1 cellular context compared by ENCODE assay signal in genomic region chr5:69559908-69560330, GRCh38.
TF ChIP-seq lines count a peak whose summit lies in the region.
"Not testable (repeated sequence)": the region's sequence is repeated elsewhere in the genome, so short reads cannot be mapped to it uniquely, and the experiment has no call there.

GTF2H2C (plus strand) TSS chr5:69560191; CDS start chr5:69565133, 4,942 bp downstream.

TF ChIP-seq in HepG2, 621 proteins besides CTCF, POLR2A, EP300 and RAD21 (continued from another document and continues in another):
- TF ChIP-seq RERE (CRISPR knock-in tag; IDR thresholded peaks at IDR 0.05; ENCODE audit: low read depth) (peak; percentile 30; the same call in 1 of the 2 replicates), HDAC2 (CRISPR knock-in tag; IDR thresholded peaks at IDR 0.05) (peak; percentile 47; the same call in 1 of the 2 replicates), ZNF614 (CRISPR knock-in tag; IDR thresholded peaks at IDR 0.05; ENCODE audit: borderline replicate concordance) (0 out of 2 replicates have a peak, but pooled peaks have one; percentile 59), ZKSCAN8 (CRISPR knock-in tag; IDR thresholded peaks at IDR 0.05; ENCODE audit: borderline replicate concordance) (0 out of 2 replicates have a peak, but pooled peaks have one; percentile 36), YEATS2 (CRISPR knock-in tag; IDR thresholded peaks at IDR 0.05; ENCODE audit: borderline replicate concordance) (peak; percentile 58; the same call in 1 of the 2 replicates), ZBTB7B (CRISPR knock-in tag; IDR thresholded peaks at IDR 0.05) (0 out of 2 replicates have a peak, but pooled peaks have one; percentile 37), ZHX2 (IDR thresholded peaks at IDR 0.05; ENCODE audit: low read depth) (0 out of 2 replicates have a peak, but pooled peaks have one; percentile 24), DRAP1 (CRISPR knock-in tag; IDR thresholded peaks at IDR 0.05) (peak; percentile 59), GABPA (IDR thresholded peaks at IDR 0.05; ENCODE audit: low read depth, low read length) (peak; percentile 66), GABPA (CRISPR knock-in tag; IDR thresholded peaks at IDR 0.05; ENCODE audit: low read depth) (peak; percentile 89), HOXA3 (CRISPR knock-in tag; IDR thresholded peaks at IDR 0.05) (peak; percentile 81), FOSL2 (CRISPR knock-in tag; IDR thresholded peaks at IDR 0.05) (peak; percentile 49; the same call in 1 of the 2 replicates), NCOA2 (CRISPR knock-in tag; IDR thresholded peaks at IDR 0.05) (0 out of 2 replicates have a peak, but pooled peaks have one; percentile 42), NR2F6 (CRISPR knock-in tag; IDR thresholded peaks at IDR 0.05) (peak; percentile 52; the same call in 1 of the 2 replicates), YY1 (IDR thresholded peaks at IDR 0.05; ENCODE audit: insufficient read depth, insufficient replicate concordance, low read depth, low read length) (peak; percentile 70), DMAP1 (CRISPR knock-in tag; IDR thresholded peaks at IDR 0.05) (peak; percentile 78), ZNF704 (CRISPR knock-in tag; IDR thresholded peaks at IDR 0.05; ENCODE audit: borderline replicate concordance) (0 out of 2 replicates have a peak, but pooled peaks have one; percentile 53), GABPB1 (CRISPR knock-in tag; IDR thresholded peaks at IDR 0.05) (peak; percentile 94), RARA (CRISPR knock-in tag; IDR thresholded peaks at IDR 0.05) (peak; percentile 47), RXRA (CRISPR knock-in tag; IDR thresholded peaks at IDR 0.05) (peak; percentile 43; the same call in 1 of the 2 replicates), MAX (IDR thresholded peaks at IDR 0.05) (peak; percentile 54), FOXO1 (CRISPR knock-in tag; IDR thresholded peaks at IDR 0.05) (peak; percentile 18; the same call in 1 of the 2 replicates), FOXK1 (CRISPR knock-in tag; IDR thresholded peaks at IDR 0.05; ENCODE audit: borderline replicate concordance, low read depth) (0 out of 2 replicates have a peak, but pooled peaks have one; percentile 38), HNF4A (CRISPR knock-in tag; IDR thresholded peaks at IDR 0.05) (peak; percentile 42; the same call in 1 of the 2 replicates), ASH2L (IDR thresholded peaks at IDR 0.05; ENCODE audit: insufficient read length, low read depth, low read length) (peak; percentile 38), UBTF (CRISPR knock-in tag; IDR thresholded peaks at IDR 0.05) (0 out of 2 replicates have a peak, but pooled peaks have one; percentile 23), MXI1 (IDR thresholded peaks at IDR 0.05; ENCODE audit: borderline replicate concordance, low read depth, low read length) (peak; percentile 46; the same call in 1 of the 3 replicates), STAG1 (CRISPR knock-in tag; IDR thresholded peaks at IDR 0.05) (peak; percentile 76), ZNF792 (CRISPR knock-in tag; IDR thresholded peaks at IDR 0.05) (peak; percentile 64; the same call in 1 of the 2 replicates), HOMEZ (CRISPR knock-in tag; IDR thresholded peaks at IDR 0.05; ENCODE audit: low read depth) (peak; percentile 48; the same call in 1 of the 2 replicates), SALL2 (CRISPR knock-in tag; IDR thresholded peaks at IDR 0.05) (0 out of 2 replicates have a peak, but pooled peaks have one; percentile 52), ISL2 (CRISPR knock-in tag; IDR thresholded peaks at IDR 0.05) (peak; percentile 35; the same call in 1 of the 2 replicates), SOX13 (CRISPR knock-in tag; conservative IDR thresholded peaks at IDR 0.05 in 1 of 2, IDR thresholded peaks at IDR 0.05 in 1 of 2) (peak in 1 of 2 experiments; percentile 21; a peak in 1 of 4 replicates), POLR2G (IDR thresholded peaks at IDR 0.05; ENCODE audit: low read depth, low read length) (peak; percentile 54; the same call in 1 of the 2 replicates), TAF1 (CRISPR knock-in tag; IDR thresholded peaks at IDR 0.05) (peak; percentile 61), SAP130 (CRISPR knock-in tag; IDR thresholded peaks at IDR 0.05; ENCODE audit: low read depth) (peak; percentile 84)
- TF ChIP-seq ZHX2 (CRISPR knock-in tag; IDR thresholded peaks at IDR 0.05; ENCODE audit: borderline replicate concordance); NR2F6 (IDR thresholded peaks at IDR 0.05); SOX13 (IDR thresholded peaks at IDR 0.05): not testable (repeated sequence)
